In the genomic region with DNA sequence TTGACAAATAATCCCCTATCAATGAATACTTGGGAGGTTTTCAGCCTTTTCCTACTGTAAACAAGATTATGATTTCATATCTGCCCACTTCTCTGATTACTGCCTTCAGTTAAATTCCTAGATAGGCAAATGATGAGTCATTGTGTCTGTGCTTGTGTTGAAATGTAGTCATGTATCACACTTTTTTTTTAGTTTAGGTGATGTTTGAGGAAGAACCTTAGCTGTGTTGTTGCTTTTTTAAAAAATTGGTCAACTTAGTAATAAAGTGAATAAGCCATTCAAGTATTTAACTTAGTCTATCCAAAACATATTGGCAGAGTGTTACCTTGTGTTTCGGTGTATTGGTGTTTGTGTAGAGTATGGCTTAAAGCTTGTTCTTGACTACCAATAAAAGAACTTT, we compare ENCODE assay signal across 9 cellular contexts.
A peak's percentile ranks its signal among the peaks of the same experiment; 100 is the strongest.
DNase-seq lines count a peak whose midpoint lies in the region; ATAC-seq and TF ChIP-seq lines count a peak whose summit lies in the region.
"Had no signal": no experiment of that assay in that cellular context is flagged by ENCODE, and none has a peak within 500 bp of the region (broad histone marks: within the 10 kb centered on the region; RNA-seq: fewer than 3 reads in every experiment).

No MANE protein-coding gene starts in this region.

- H3K36me3 ChIP-seq in CD8-positive, alpha-beta T cell (ENCODE audit: insufficient read depth, low read length) = peaks cover 22% of the 10 kb centered on the region
- peaks cover 20% of the 10 kb centered on the region for H3K36me3 ChIP-seq in brain microvascular endothelial cell (replicated peaks)
- H3K36me3 ChIP-seq in mucosa of descending colon (ENCODE audit: low read depth) = no peaks in the 10 kb centered on the region
- H3K36me3 ChIP-seq in sigmoid colon = peaks cover 0 to 35% (median 9%) of the 10 kb centered on the region in 4 donors

- POLR2A ChIA-PET in CD8-positive, alpha-beta T cell (lab: Charles Lee) = no interaction called here

- H3K4me1 ChIP-seq in CD8-positive, alpha-beta T cell (ENCODE audit: insufficient read depth, low read length) = peaks cover 23% of the 10 kb centered on the region
- peaks cover 3% of the 10 kb centered on the region for H3K4me1 ChIP-seq in mucosa of descending colon (ENCODE audit: low read depth)
- H3K4me1 ChIP-seq in sigmoid colon = peaks cover 0 to 52% (median 39%) of the 10 kb centered on the region in 4 donors

- no peak for TF ChIP-seq EP300 in sigmoid colon (IDR thresholded peaks at IDR 0.05)

- CTCF ChIA-PET in CD8-positive, alpha-beta T cell (lab: Charles Lee) = interaction anchor here (0.6 kb wide), 1 partner anchor 429 kb away, joined by 3 read pairs; no protein-coding TSS in a partner anchor

- H3K27ac ChIP-seq in CD8-positive, alpha-beta T cell (ENCODE audit: low read depth, low read length) = no peak overlapping the region
- H3K27ac ChIP-seq in brain microvascular endothelial cell (peak overlapping the region; percentile 20), sigmoid colon (no peak overlapping the region)

- H3K9me3 Mint-ChIP-seq in CD8-positive, alpha-beta T cell = no peaks in the 10 kb centered on the region

- TF ChIP-seq POLR2A in sigmoid colon (IDR thresholded peaks at IDR 0.05) = no peak

- H3K27ac Mint-ChIP-seq in CD8-positive, alpha-beta T cell = peak overlapping the region; percentile 6

- H3K27me3 Mint-ChIP-seq in CD8-positive, alpha-beta T cell (ENCODE audit: low read depth) = no peaks in the 10 kb centered on the region

- peaks cover 70% of the 10 kb centered on the region for H3K36me3 Mint-ChIP-seq in CD8-positive, alpha-beta T cell

- 94 to 99% methylated on average over 1 of the region's 1 CpG for WGBS in sigmoid colon, 2 donors

- DNase-seq in CD8-positive, alpha-beta T cell = no peak
- DNase-seq in LoVo (ENCODE audit: low spot score) (peak; percentile 40), brain microvascular endothelial cell (peak; percentile 55), mucosa of descending colon (no peak), sigmoid colon (no peak), pons (ENCODE audit: low spot score) (no peak)
- DNase-seq: left ventricle myocardium superior had no signal

- intact Hi-C loops in CD8-positive, alpha-beta T cell (cut with DNase I, micrococcal nuclease) = loop anchor here (5.0 kb wide), 3 partner anchors 36 to 161 kb away; a partner anchor contains a TSS
- intact Hi-C loops in mucosa of descending colon (cut with DNase I, micrococcal nuclease) (loop anchor here in 1 of 2 donors (10.0 kb wide), 1 partner anchor 158 kb away; no protein-coding TSS in a partner anchor), sigmoid colon (cut with DNase I) (no loop called here)

- in situ Hi-C loops in brain microvascular endothelial cell (cut with HindIII; ENCODE audit: low pct_ligation_motif_present, low sequenced_read_pairs) = no loop called here

- H3K27me3 ChIP-seq in CD8-positive, alpha-beta T cell (ENCODE audit: insufficient read depth, low read length) = no peaks in the 10 kb centered on the region
- H3K27me3 ChIP-seq in brain microvascular endothelial cell (replicated peaks) (no peaks in the 10 kb centered on the region), sigmoid colon (no peaks in the 10 kb centered on the region)

- peaks cover 58% of the 10 kb centered on the region for H3K4me1 Mint-ChIP-seq in CD8-positive, alpha-beta T cell (ENCODE audit: low read depth)

- H3K4me3 Mint-ChIP-seq in CD8-positive, alpha-beta T cell = no peak overlapping the region

- no peaks in the 10 kb centered on the region for H3K9me3 ChIP-seq in CD8-positive, alpha-beta T cell (ENCODE audit: low read length)
- no peaks in the 10 kb centered on the region for H3K9me3 ChIP-seq in mucosa of descending colon
- no peaks in the 10 kb centered on the region for H3K9me3 ChIP-seq in sigmoid colon

- no peak for TF ChIP-seq CTCF in CD8-positive, alpha-beta T cell (IDR thresholded peaks at IDR 0.05)
- TF ChIP-seq CTCF in brain microvascular endothelial cell (IDR thresholded peaks at IDR 0.05; ENCODE audit: low read depth, low read length, missing control alignments) (no peak), mucosa of descending colon (IDR thresholded peaks at IDR 0.05) (no peak), sigmoid colon (IDR thresholded peaks at IDR 0.05) (no peak)

- ATAC-seq in CD8-positive, alpha-beta T cell = no peak
- peak; percentile 33 for ATAC-seq in mucosa of descending colon
- ATAC-seq in HG02981 (IDR thresholded peaks at IDR 0.05; ENCODE audit: unreplicated experiment) = no peak
- no peak for ATAC-seq in HG02970 (IDR thresholded peaks at IDR 0.05; ENCODE audit: low FRiP score, unreplicated experiment)
- ATAC-seq: left ventricle myocardium superior had no signal

- H3K4me3 ChIP-seq in CD8-positive, alpha-beta T cell (ENCODE audit: low read depth, low read length) = no peak overlapping the region
- H3K4me3 ChIP-seq in brain microvascular endothelial cell (ENCODE audit: low read depth, low read length) = no peak overlapping the region
- H3K4me3 ChIP-seq in mucosa of descending colon = no peak overlapping the region
- H3K4me3 ChIP-seq in sigmoid colon = no peak overlapping the region

Comparison
In these comparisons a context has a peak if more than half of its experiments do, and no peak if none do; other contexts are left out.
1. DNase-seq: peak in LoVo (single experiment) and brain microvascular endothelial cell (single experiment); none in CD8-positive, alpha-beta T cell (0 of 7), mucosa of descending colon (0 of 3), sigmoid colon (single experiment) and pons (single experiment).